ENCODE assay signal across 7 cellular contexts in genomic region chr1:112105557-112105956, GRCh38.
"Had no signal": no experiment of that assay in that cellular context is flagged by ENCODE, and none has a peak within 500 bp of the region (broad histone marks: within the 10 kb centered on the region; RNA-seq: fewer than 3 reads in every experiment).

No MANE protein-coding gene starts in this region.

- FAIRE-seq: GM12878, GM12891, GM12892, GM18507, GM19239 had no signal

- H3K4me3 ChIP-seq: GM12878 had no signal

- ATAC-seq: GM12878 had no signal

- DNase-seq: GDM1, GF-D8 had no signal
